14 cellular contexts compared by ENCODE assay signal in the genomic region with DNA sequence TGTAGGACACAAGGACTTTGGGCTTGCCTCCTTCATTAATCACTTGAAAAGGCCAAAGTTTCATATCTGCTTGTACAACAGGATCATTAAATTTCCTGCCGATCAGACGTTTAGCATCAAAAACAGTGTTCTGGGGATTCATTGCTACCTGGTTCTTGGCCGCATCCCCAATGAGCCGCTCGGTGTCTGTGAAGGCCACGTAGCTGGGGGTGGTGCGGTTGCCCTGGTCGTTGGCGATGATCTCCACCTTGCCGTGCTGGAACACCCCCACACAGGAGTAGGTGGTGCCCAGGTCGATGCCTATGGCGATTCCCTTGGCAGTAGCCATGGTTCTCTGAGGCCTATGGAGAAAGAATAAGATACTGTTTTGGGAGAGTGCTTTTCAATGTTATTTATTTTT. TPM values are rescaled to one million over a fixed set of nuclear protein-coding genes. Genes with fewer than 3 reads are reported as not detected.
A peak's percentile ranks its signal among the peaks of the same experiment; 100 is the strongest.
DNase-seq lines count a peak whose midpoint lies in the region; ATAC-seq and TF ChIP-seq lines count a peak whose summit lies in the region.
"Had no signal": no experiment of that assay in that cellular context is flagged by ENCODE, and none has a peak within 500 bp of the region (broad histone marks: within the 10 kb centered on the region; RNA-seq: fewer than 3 reads in every experiment).

No MANE protein-coding gene starts in this region.

- peak overlapping the region; percentile 66 for H2BK12ac ChIP-seq in neuronal stem cell (ENCODE audit: low read length)

- H2BK120ac ChIP-seq in neuronal stem cell (ENCODE audit: low read depth, low read length) = no peak overlapping the region

- H3K4ac ChIP-seq in neuronal stem cell (ENCODE audit: low read length) = no peak overlapping the region

- peaks cover 12% of the 10 kb centered on the region for H3K36me3 Mint-ChIP-seq in activated T-cell treated with anti-CD3 and anti-CD28 coated beads, Interleukin-2, amount 50 U/mL, for 24 hours (ENCODE audit: low read depth)
- peaks cover 22% of the 10 kb centered on the region for H3K36me3 Mint-ChIP-seq in CD4-positive, alpha-beta T cell (ENCODE audit: low read depth)

- H3K4me1 ChIP-seq in neuronal stem cell (ENCODE audit: control insufficient read depth in 2 of 2, insufficient read depth in 1 of 2, low read depth in 1 of 2, low read length in 2 of 2) = peaks cover 0 to 5% of the 10 kb centered on the region in 2 donors

- no peak overlapping the region for H3K14ac ChIP-seq in neuronal stem cell (ENCODE audit: low read length)

- peak overlapping the region; percentile 46 for H2BK15ac ChIP-seq in neuronal stem cell (ENCODE audit: low read length)

- no peaks in the 10 kb centered on the region for H3K79me1 ChIP-seq in neuronal stem cell (ENCODE audit: low read depth, low read length)

- H3K4me3 ChIP-seq in neuronal stem cell (ENCODE audit: low read length in 2 of 2) = no peak overlapping the region
- H3K4me3 ChIP-seq: A549 had no signal

- no peaks in the 10 kb centered on the region for H3K9me3 ChIP-seq in CD4-positive, alpha-beta T cell (ENCODE audit: control insufficient read depth, low read length)
- H3K9me3 ChIP-seq in neuronal stem cell (replicated peaks in 1 of 2; ENCODE audit: control insufficient read depth in 2 of 2, insufficient read depth in 1 of 2, low read depth in 1 of 2, low read length in 2 of 2) = peaks cover 0 to 6% of the 10 kb centered on the region in 2 donors
- H3K9me3 ChIP-seq: A549 had no signal

- intact Hi-C loops in CD4-positive, alpha-beta T cell (cut with DNase I, micrococcal nuclease) = no loop called here

- no peaks in the 10 kb centered on the region for H3K27me3 ChIP-seq in CD4-positive, alpha-beta T cell (ENCODE audit: control insufficient read depth, insufficient read depth, low read length)
- H3K27me3 ChIP-seq in neuronal stem cell (ENCODE audit: control insufficient read depth in 3 of 3, insufficient read depth in 3 of 3, low read depth in 1 of 3, low read length in 3 of 3) = no peaks in the 10 kb centered on the region

- POLR2A ChIA-PET in CD4-positive, alpha-beta T cell (lab: Charles Lee) = interaction anchor here (1.7 kb wide), 1 partner anchor 160 kb away, joined by 3 read pairs; the partner anchor contains the start of gene BAG6
- POLR2A ChIA-PET in RWPE1 (lab: Yijun Ruan, JAX; ENCODE audit: low non-redundant PET) = no interaction called here

- no peak overlapping the region for H3K18ac ChIP-seq in neuronal stem cell (ENCODE audit: low read length)

- no peaks in the 10 kb centered on the region for H3K27me3 Mint-ChIP-seq in activated T-cell treated with anti-CD3 and anti-CD28 coated beads, Interleukin-2, amount 50 U/mL, for 24 hours
- no peaks in the 10 kb centered on the region for H3K27me3 Mint-ChIP-seq in CD4-positive, alpha-beta T cell

- TF ChIP-seq CTCF in CD4-positive, alpha-beta T cell (IDR thresholded peaks at IDR 0.05) = no peak
- no peak for TF ChIP-seq CTCF in RWPE1 (conservative IDR thresholded peaks at IDR 0.05; ENCODE audit: low read depth)

- H3K9ac ChIP-seq in neuronal stem cell (ENCODE audit: low read depth, low read length, poor library complexity) = no peak overlapping the region

- H3K23ac ChIP-seq in neuronal stem cell (ENCODE audit: low read depth, low read length, poor library complexity) = no peak overlapping the region

- H3K27ac ChIP-seq in CD4-positive, alpha-beta T cell (ENCODE audit: low read depth, low read length) = no peak overlapping the region
- H3K27ac ChIP-seq in RWPE1 = peak overlapping the region; percentile 18; the same call in 1 of the 2 replicates
- no peak overlapping the region for H3K27ac ChIP-seq in neuronal stem cell (replicated peaks; ENCODE audit: low read length)
- H3K27ac ChIP-seq: A549 had no signal

- peak overlapping the region; percentile 57 for H2AK5ac ChIP-seq in neuronal stem cell (ENCODE audit: low read depth, low read length)

- H3K27ac Mint-ChIP-seq in activated T-cell treated with anti-CD3 and anti-CD28 coated beads, Interleukin-2, amount 50 U/mL, for 24 hours = peak overlapping the region; percentile 98
- H3K27ac Mint-ChIP-seq in CD4-positive, alpha-beta T cell = peak overlapping the region; percentile 83
- H3K27ac Mint-ChIP-seq: HFFc6 had no signal

- DNase-seq in activated T-cell treated with anti-CD3 and anti-CD28 coated beads, Interleukin-2, amount 50 U/mL, for 24 hours = no peak
- no peak for DNase-seq in activated T-cell treated with anti-CD3 and anti-CD28 coated beads, Interleukin-2, amount 50 U/mL, for 48 hours
- DNase-seq in CD4-positive, alpha-beta T cell = no peak
- DNase-seq in RWPE1 (ENCODE audit: low spot score) (no peak), neuronal stem cell (ENCODE audit: low spot score) (no peak), A172 (ENCODE audit: low spot score) (no peak), NCI-H2227 (lab: John Stamatoyannopoulos, UW; ENCODE audit: unreplicated experiment) (no peak)
- DNase-seq: HFFc6, NCI-H1105, NCI-H1694 treated with DMSO at 0.1 percent for 48 hours, NCI-H510A, NCI-H748 treated with DMSO at 0.1 percent for 48 hours, SHP77 had no signal

- H2AFZ ChIP-seq in neuronal stem cell (ENCODE audit: low read length) = no peak overlapping the region

- H3K4me1 Mint-ChIP-seq in activated T-cell treated with anti-CD3 and anti-CD28 coated beads, Interleukin-2, amount 50 U/mL, for 24 hours (ENCODE audit: low read depth) = peaks cover 45% of the 10 kb centered on the region
- H3K4me1 Mint-ChIP-seq in CD4-positive, alpha-beta T cell (ENCODE audit: low read depth) = peaks cover 41% of the 10 kb centered on the region

- CTCF ChIA-PET in CD4-positive, alpha-beta T cell (lab: Charles Lee) = interaction anchor here (3.8 kb wide), 1 partner anchor 16 kb away, joined by 19 read pairs; the partner anchor contains the start of gene VARS1
- CTCF ChIA-PET in RWPE1 (lab: Yijun Ruan, JAX) = no interaction called here

- H3K4me3 Mint-ChIP-seq in activated T-cell treated with anti-CD3 and anti-CD28 coated beads, Interleukin-2, amount 50 U/mL, for 24 hours = peak overlapping the region; percentile 69
- H3K4me3 Mint-ChIP-seq in CD4-positive, alpha-beta T cell = peak overlapping the region; percentile 25
- H3K4me3 Mint-ChIP-seq: HFFc6 had no signal

- H3K36me3 ChIP-seq in neuronal stem cell (replicated peaks in 1 of 2; ENCODE audit: control insufficient read depth in 2 of 2, insufficient read depth in 2 of 2, low read length in 2 of 2) = no peaks in the 10 kb centered on the region

- H4K91ac ChIP-seq in neuronal stem cell (ENCODE audit: low read depth, low read length, poor library complexity) = no peak overlapping the region

- WGBS in neuronal stem cell (ENCODE audit: extremely low coverage in 2 of 2, insufficient read length in 2 of 2, insufficient replicate concordance in 1 of 2), 2 donors = no CpG with 5 or more reads among the region's 12 CpGs

- no peak overlapping the region for H3K4me2 ChIP-seq in neuronal stem cell (ENCODE audit: insufficient read depth, low read length, poor library complexity, severe bottlenecking)
- H3K4me2 ChIP-seq: A549 had no signal

- ATAC-seq in CD4-positive, alpha-beta T cell (ENCODE audit: poor library complexity) = no peak
- ATAC-seq: A549 had no signal

- H4K8ac ChIP-seq in neuronal stem cell (ENCODE audit: low read depth, low read length) = no peak overlapping the region

- H2BK5ac ChIP-seq in neuronal stem cell (ENCODE audit: low read length) = no peak overlapping the region

- no peaks in the 10 kb centered on the region for H3K9me3 Mint-ChIP-seq in activated T-cell treated with anti-CD3 and anti-CD28 coated beads, Interleukin-2, amount 50 U/mL, for 24 hours
- H3K9me3 Mint-ChIP-seq in CD4-positive, alpha-beta T cell = no peaks in the 10 kb centered on the region

RNA-seq across cellular contexts. Expression of gene HSPA1L, which starts 3.4 kb away (rescaled TPM):
- total RNA-seq in CD4-positive, alpha-beta T cell = 1 to 10 TPM; 1.7 to 1.8 TPM
- 1.2 TPM for polyA plus RNA-seq in neuronal stem cell (2013, experiment 1 of 2)
- 1.1 TPM for polyA plus RNA-seq in neuronal stem cell (2013, experiment 2 of 2)
- 1.4 and 3.0 TPM in 2 replicates for total RNA-seq in A172 (2014; rRNA removed; shearing (Covaris generic))

RNA-seq across cellular contexts. Expression of gene HSPA1A, which starts 3.7 kb away (rescaled TPM):
- total RNA-seq in CD4-positive, alpha-beta T cell = 1 to 10 TPM; 8.1 to 9.8 TPM
- 70.8 TPM for polyA plus RNA-seq in neuronal stem cell (2013, experiment 1 of 2)
- 71.3 TPM for polyA plus RNA-seq in neuronal stem cell (2013, experiment 2 of 2)
- total RNA-seq in A172 (2014; rRNA removed; shearing (Covaris generic)) = 1.2 and 4.1 TPM in 2 replicates

RNA-seq across cellular contexts. Expression of gene LSM2, which starts 4.9 kb away (rescaled TPM):
- 10 to 100 TPM; 12.6 to 13.7 TPM for total RNA-seq in CD4-positive, alpha-beta T cell
- 235 TPM for polyA plus RNA-seq in neuronal stem cell (2013, experiment 1 of 2)
- polyA plus RNA-seq in neuronal stem cell (2013, experiment 2 of 2) = 233 TPM
- 80.4 and 88.0 TPM in 2 replicates for total RNA-seq in A172 (2014; rRNA removed; shearing (Covaris generic))

RNA-seq across cellular contexts. Expression of gene HSPA1B, which starts 15.9 kb away (rescaled TPM):
- total RNA-seq in CD4-positive, alpha-beta T cell = 1 to 10 TPM; 8.3 to 9.8 TPM
- polyA plus RNA-seq in neuronal stem cell (2013, experiment 1 of 2) = 25.9 TPM
- polyA plus RNA-seq in neuronal stem cell (2013, experiment 2 of 2) = 25.2 TPM
- total RNA-seq in A172 (2014; rRNA removed; shearing (Covaris generic)) = 312 and 358 TPM in 2 replicates

RNA-seq across cellular contexts. Expression of gene VARS1, which starts 16.1 kb away (rescaled TPM):
- total RNA-seq in CD4-positive, alpha-beta T cell = 10 to 100 TPM; 43.9 to 44.2 TPM
- polyA plus RNA-seq in neuronal stem cell (2013, experiment 1 of 2) = 31.2 TPM
- 31.5 TPM for polyA plus RNA-seq in neuronal stem cell (2013, experiment 2 of 2)
- 56.0 and 58.8 TPM in 2 replicates for total RNA-seq in A172 (2014; rRNA removed; shearing (Covaris generic))
